In genomic region chr13:41059896-41060722, GRCh38 we compare ENCODE assay signal across 1 cellular context.
TF ChIP-seq lines count a peak whose summit lies in the region.

No MANE protein-coding gene starts in this region.

TF ChIP-seq in HepG2, 621 proteins besides CTCF, POLR2A, EP300 and RAD21 (continued from another document and continues in another):
- TF ChIP-seq, protein P1, sequence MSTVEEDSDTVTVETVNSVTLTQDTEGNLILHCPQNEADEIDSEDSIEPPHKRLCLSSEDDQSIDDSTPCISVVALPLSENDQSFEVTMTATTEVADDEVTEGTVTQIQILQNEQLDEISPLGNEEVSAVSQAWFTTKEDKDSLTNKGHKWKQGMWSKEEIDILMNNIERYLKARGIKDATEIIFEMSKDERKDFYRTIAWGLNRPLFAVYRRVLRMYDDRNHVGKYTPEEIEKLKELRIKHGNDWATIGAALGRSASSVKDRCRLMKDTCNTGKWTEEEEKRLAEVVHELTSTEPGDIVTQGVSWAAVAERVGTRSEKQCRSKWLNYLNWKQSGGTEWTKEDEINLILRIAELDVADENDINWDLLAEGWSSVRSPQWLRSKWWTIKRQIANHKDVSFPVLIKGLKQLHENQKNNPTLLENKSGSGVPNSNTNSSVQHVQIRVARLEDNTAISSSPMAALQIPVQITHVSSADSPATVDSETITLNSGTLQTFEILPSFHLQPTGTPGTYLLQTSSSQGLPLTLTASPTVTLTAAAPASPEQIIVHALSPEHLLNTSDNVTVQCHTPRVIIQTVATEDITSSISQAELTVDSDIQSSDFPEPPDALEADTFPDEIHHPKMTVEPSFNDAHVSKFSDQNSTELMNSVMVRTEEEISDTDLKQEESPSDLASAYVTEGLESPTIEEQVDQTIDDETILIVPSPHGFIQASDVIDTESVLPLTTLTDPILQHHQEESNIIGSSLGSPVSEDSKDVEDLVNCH (CRISPR knock-in tag; IDR thresholded peaks at IDR 0.05): no peak
- TF ChIP-seq ZBTB21 (CRISPR knock-in tag; IDR thresholded peaks at IDR 0.05) (peak; percentile 47; the same call in 1 of the 2 replicates), ZNF468 (CRISPR knock-in tag; IDR thresholded peaks at IDR 0.05) (no peak), DR1 (CRISPR knock-in tag; IDR thresholded peaks at IDR 0.05) (peak; percentile 72; the same call in 1 of the 2 replicates), U2AF2 (IDR thresholded peaks at IDR 0.05; ENCODE audit: low read depth, low read length) (0 out of 2 replicates have a peak, but pooled peaks have one; percentile 46), ZNF724P (CRISPR knock-in tag; IDR thresholded peaks at IDR 0.05; ENCODE audit: borderline replicate concordance) (no peak), KAT8 (CRISPR knock-in tag; IDR thresholded peaks at IDR 0.05) (peak; percentile 70), ZFY (CRISPR knock-in tag; IDR thresholded peaks at IDR 0.05) (peak; percentile 81), SP5 (CRISPR knock-in tag; IDR thresholded peaks at IDR 0.05; ENCODE audit: borderline replicate concordance, low read depth) (0 out of 2 replicates have a peak, but pooled peaks have one; percentile 15), ZNF274 (CRISPR knock-in tag; IDR thresholded peaks at IDR 0.05) (no peak; the same call in 1 of the 2 replicates), CENPX (CRISPR knock-in tag; IDR thresholded peaks at IDR 0.05) (no peak), SMAD9 (CRISPR knock-in tag; IDR thresholded peaks at IDR 0.05) (no peak), ZNF792 (CRISPR knock-in tag; IDR thresholded peaks at IDR 0.05) (peak; percentile 45; the same call in 1 of the 2 replicates), ZNF639 (CRISPR knock-in tag; conservative IDR thresholded peaks at IDR 0.05) (no peak), POLR2AphosphoS5 (IDR thresholded peaks at IDR 0.05; ENCODE audit: low read depth, low read length) (peak; percentile 81), ZFYVE20 (CRISPR knock-in tag; IDR thresholded peaks at IDR 0.05; ENCODE audit: borderline replicate concordance, low read depth) (no peak), NCOR1 (IDR thresholded peaks at IDR 0.05; ENCODE audit: borderline replicate concordance, low read length) (no peak), ZNF782 (CRISPR knock-in tag; IDR thresholded peaks at IDR 0.05; ENCODE audit: borderline replicate concordance) (0 out of 2 replicates have a peak, but pooled peaks have one; percentile 51), ZNF430 (CRISPR knock-in tag; IDR thresholded peaks at IDR 0.05) (peak; percentile 76; the same call in 1 of the 2 replicates), ZNF598 (CRISPR knock-in tag; IDR thresholded peaks at IDR 0.05; ENCODE audit: borderline replicate concordance) (peak; percentile 79; the same call in 1 of the 2 replicates), TEAD2 (CRISPR knock-in tag; IDR thresholded peaks at IDR 0.05) (no peak), NBN (conservative IDR thresholded peaks at IDR 0.05) (no peak), ZNF343 (CRISPR knock-in tag; IDR thresholded peaks at IDR 0.05) (peak; percentile 88), ZNF350 (CRISPR knock-in tag; IDR thresholded peaks at IDR 0.05; ENCODE audit: borderline replicate concordance, low read depth) (peak; percentile 17; the same call in 1 of the 2 replicates), PCBP2 (optimal IDR thresholded peaks at IDR 0.05; ENCODE audit: low read depth, low read length, poor library complexity, severe bottlenecking) (no peak), TEF (CRISPR knock-in tag; IDR thresholded peaks at IDR 0.05) (no peak), STAT5B (CRISPR knock-in tag; IDR thresholded peaks at IDR 0.05) (0 out of 2 replicates have a peak, but pooled peaks have one; percentile 25), RBM22 (optimal IDR thresholded peaks at IDR 0.05; ENCODE audit: low read length) (no peak), SOX13 (IDR thresholded peaks at IDR 0.05) (peak; percentile 47; the same call in 1 of the 2 replicates), SOX13 (CRISPR knock-in tag; conservative IDR thresholded peaks at IDR 0.05 in 1 of 2, IDR thresholded peaks at IDR 0.05 in 1 of 2) (peak in 1 of 2 experiments; percentile 60; a peak in 2 of 4 replicates), REPIN1 (CRISPR knock-in tag; IDR thresholded peaks at IDR 0.05; ENCODE audit: borderline replicate concordance, low read depth) (no peak), TMF1 (CRISPR knock-in tag; IDR thresholded peaks at IDR 0.05; ENCODE audit: low read depth) (no peak), MAFF (IDR thresholded peaks at IDR 0.05; ENCODE audit: low read depth, low read length) (no peak), ZNF264 (CRISPR knock-in tag; IDR thresholded peaks at IDR 0.05) (no peak), SMYD3 (CRISPR knock-in tag; IDR thresholded peaks at IDR 0.05) (no peak), ZNF839 (CRISPR knock-in tag; IDR thresholded peaks at IDR 0.05; ENCODE audit: borderline replicate concordance) (no peak), ELF1 (CRISPR knock-in tag; IDR thresholded peaks at IDR 0.05) (no peak; the same call in 1 of the 2 replicates), ZMYM3 (CRISPR knock-in tag; IDR thresholded peaks at IDR 0.05) (no peak), ZNF235 (CRISPR knock-in tag; IDR thresholded peaks at IDR 0.05; ENCODE audit: borderline replicate concordance) (no peak), NR2F1 (CRISPR knock-in tag; IDR thresholded peaks at IDR 0.05) (no peak), GATAD1 (CRISPR knock-in tag; IDR thresholded peaks at IDR 0.05) (peak; percentile 54; the same call in 1 of the 2 replicates), KLF6 (CRISPR knock-in tag; IDR thresholded peaks at IDR 0.05) (0 out of 2 replicates have a peak, but pooled peaks have one; percentile 34), HDAC1 (CRISPR knock-in tag; IDR thresholded peaks at IDR 0.05) (peak; percentile 50; the same call in 1 of the 2 replicates), ZNF143 (CRISPR knock-in tag; IDR thresholded peaks at IDR 0.05) (no peak), ZZZ3 (CRISPR knock-in tag; IDR thresholded peaks at IDR 0.05; ENCODE audit: borderline replicate concordance) (0 out of 2 replicates have a peak, but pooled peaks have one; percentile 25), ZNF382 (CRISPR knock-in tag; IDR thresholded peaks at IDR 0.05; ENCODE audit: borderline replicate concordance) (no peak), POLR2G (IDR thresholded peaks at IDR 0.05; ENCODE audit: low read depth, low read length) (peak; percentile 94), ZNF367 (CRISPR knock-in tag; IDR thresholded peaks at IDR 0.05; ENCODE audit: borderline replicate concordance) (no peak), KLF12 (CRISPR knock-in tag; IDR thresholded peaks at IDR 0.05; ENCODE audit: borderline replicate concordance) (no peak), FOXK2 (IDR thresholded peaks at IDR 0.05) (no peak), CCDC6 (CRISPR knock-in tag; IDR thresholded peaks at IDR 0.05) (no peak), HCFC1 (IDR thresholded peaks at IDR 0.05; ENCODE audit: low read depth, low read length) (no peak), NCOA2 (CRISPR knock-in tag; IDR thresholded peaks at IDR 0.05) (peak; percentile 30; the same call in 1 of the 2 replicates), PPARG (CRISPR knock-in tag; conservative IDR thresholded peaks at IDR 0.05) (no peak)
- TF ChIP-seq, protein P2, sequence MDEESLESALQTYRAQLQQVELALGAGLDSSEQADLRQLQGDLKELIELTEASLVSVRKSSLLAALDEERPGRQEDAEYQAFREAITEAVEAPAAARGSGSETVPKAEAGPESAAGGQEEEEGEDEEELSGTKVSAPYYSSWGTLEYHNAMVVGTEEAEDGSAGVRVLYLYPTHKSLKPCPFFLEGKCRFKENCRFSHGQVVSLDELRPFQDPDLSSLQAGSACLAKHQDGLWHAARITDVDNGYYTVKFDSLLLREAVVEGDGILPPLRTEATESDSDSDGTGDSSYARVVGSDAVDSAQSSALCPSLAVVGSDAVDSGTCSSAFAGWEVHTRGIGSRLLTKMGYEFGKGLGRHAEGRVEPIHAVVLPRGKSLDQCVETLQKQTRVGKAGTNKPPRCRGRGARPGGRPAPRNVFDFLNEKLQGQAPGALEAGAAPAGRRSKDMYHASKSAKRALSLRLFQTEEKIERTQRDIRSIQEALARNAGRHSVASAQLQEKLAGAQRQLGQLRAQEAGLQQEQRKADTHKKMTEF (CRISPR knock-in tag; IDR thresholded peaks at IDR 0.05): peak; percentile 66
- TF ChIP-seq, protein P3, sequence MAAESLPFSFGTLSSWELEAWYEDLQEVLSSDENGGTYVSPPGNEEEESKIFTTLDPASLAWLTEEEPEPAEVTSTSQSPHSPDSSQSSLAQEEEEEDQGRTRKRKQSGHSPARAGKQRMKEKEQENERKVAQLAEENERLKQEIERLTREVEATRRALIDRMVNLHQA (CRISPR knock-in tag; IDR thresholded peaks at IDR 0.05): no peak
- TF ChIP-seq, protein P4, sequence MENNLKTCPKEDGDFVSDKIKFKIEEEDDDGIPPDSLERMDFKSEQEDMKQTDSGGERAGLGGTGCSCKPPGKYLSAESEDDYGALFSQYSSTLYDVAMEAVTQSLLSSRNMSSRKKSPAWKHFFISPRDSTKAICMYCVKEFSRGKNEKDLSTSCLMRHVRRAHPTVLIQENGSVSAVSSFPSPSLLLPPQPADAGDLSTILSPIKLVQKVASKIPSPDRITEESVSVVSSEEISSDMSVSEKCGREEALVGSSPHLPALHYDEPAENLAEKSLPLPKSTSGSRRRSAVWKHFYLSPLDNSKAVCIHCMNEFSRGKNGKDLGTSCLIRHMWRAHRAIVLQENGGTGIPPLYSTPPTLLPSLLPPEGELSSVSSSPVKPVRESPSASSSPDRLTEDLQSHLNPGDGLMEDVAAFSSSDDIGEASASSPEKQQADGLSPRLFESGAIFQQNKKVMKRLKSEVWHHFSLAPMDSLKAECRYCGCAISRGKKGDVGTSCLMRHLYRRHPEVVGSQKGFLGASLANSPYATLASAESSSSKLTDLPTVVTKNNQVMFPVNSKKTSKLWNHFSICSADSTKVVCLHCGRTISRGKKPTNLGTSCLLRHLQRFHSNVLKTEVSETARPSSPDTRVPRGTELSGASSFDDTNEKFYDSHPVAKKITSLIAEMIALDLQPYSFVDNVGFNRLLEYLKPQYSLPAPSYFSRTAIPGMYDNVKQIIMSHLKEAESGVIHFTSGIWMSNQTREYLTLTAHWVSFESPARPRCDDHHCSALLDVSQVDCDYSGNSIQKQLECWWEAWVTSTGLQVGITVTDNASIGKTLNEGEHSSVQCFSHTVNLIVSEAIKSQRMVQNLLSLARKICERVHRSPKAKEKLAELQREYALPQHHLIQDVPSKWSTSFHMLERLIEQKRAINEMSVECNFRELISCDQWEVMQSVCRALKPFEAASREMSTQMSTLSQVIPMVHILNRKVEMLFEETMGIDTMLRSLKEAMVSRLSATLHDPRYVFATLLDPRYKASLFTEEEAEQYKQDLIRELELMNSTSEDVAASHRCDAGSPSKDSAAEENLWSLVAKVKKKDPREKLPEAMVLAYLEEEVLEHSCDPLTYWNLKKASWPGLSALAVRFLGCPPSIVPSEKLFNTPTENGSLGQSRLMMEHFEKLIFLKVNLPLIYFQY (CRISPR knock-in tag; IDR thresholded peaks at IDR 0.05; ENCODE audit: borderline replicate concordance): 0 out of 2 replicates have a peak, but pooled peaks have one; percentile 57
- TF ChIP-seq, protein P5, sequence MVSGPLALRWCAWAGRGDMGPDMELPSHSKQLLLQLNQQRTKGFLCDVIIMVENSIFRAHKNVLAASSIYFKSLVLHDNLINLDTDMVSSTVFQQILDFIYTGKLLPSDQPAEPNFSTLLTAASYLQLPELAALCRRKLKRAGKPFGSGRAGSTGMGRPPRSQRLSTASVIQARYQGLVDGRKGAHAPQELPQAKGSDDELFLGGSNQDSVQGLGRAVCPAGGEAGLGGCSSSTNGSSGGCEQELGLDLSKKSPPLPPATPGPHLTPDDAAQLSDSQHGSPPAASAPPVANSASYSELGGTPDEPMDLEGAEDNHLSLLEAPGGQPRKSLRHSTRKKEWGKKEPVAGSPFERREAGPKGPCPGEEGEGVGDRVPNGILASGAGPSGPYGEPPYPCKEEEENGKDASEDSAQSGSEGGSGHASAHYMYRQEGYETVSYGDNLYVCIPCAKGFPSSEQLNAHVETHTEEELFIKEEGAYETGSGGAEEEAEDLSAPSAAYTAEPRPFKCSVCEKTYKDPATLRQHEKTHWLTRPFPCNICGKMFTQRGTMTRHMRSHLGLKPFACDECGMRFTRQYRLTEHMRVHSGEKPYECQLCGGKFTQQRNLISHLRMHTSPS (CRISPR knock-in tag; IDR thresholded peaks at IDR 0.05; ENCODE audit: low read depth): no peak
- TF ChIP-seq, protein P6, sequence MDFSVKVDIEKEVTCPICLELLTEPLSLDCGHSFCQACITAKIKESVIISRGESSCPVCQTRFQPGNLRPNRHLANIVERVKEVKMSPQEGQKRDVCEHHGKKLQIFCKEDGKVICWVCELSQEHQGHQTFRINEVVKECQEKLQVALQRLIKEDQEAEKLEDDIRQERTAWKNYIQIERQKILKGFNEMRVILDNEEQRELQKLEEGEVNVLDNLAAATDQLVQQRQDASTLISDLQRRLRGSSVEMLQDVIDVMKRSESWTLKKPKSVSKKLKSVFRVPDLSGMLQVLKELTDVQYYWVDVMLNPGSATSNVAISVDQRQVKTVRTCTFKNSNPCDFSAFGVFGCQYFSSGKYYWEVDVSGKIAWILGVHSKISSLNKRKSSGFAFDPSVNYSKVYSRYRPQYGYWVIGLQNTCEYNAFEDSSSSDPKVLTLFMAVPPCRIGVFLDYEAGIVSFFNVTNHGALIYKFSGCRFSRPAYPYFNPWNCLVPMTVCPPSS (IDR thresholded peaks at IDR 0.05): no peak
- TF ChIP-seq, protein P7, sequence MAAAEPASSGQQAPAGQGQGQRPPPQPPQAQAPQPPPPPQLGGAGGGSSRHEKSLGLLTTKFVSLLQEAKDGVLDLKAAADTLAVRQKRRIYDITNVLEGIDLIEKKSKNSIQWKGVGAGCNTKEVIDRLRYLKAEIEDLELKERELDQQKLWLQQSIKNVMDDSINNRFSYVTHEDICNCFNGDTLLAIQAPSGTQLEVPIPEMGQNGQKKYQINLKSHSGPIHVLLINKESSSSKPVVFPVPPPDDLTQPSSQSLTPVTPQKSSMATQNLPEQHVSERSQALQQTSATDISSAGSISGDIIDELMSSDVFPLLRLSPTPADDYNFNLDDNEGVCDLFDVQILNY (CRISPR knock-in tag; conservative IDR thresholded peaks at IDR 0.05): no peak
